ENCODE assay signal across 19 cellular contexts in the genomic region with DNA sequence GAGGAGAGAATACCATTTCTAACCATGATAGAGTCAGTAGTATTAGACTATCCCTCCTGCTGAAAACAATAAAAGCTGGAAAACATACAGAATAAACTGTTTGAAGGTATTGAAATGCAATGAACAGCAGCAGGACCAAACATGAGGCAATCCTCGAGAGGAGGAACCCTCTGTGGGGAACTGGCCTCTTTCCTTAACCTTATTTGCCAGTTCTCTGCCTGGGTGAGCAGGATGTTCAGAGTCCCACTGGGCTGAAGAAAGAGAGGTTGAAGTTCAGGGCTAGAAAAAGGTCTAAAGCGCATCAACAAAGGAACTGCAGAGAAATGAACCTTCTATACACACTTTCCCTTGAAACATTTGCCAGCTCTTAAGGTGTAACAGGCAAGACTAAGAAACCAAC.
DNase-seq lines count a peak whose midpoint lies in the region; ATAC-seq, FAIRE-seq and TF ChIP-seq lines count a peak whose summit lies in the region.
"Had no signal": no experiment of that assay in that cellular context is flagged by ENCODE, and none has a peak within 500 bp of the region (broad histone marks: within the 10 kb centered on the region; RNA-seq: fewer than 3 reads in every experiment).

No MANE protein-coding gene starts in this region.

- WGBS in right cardiac atrium, result 82% methylated on average over 2 of the region's 2 CpGs
- WGBS in K562 (ENCODE audit: insufficient coverage, low coverage, missing lambda C conversion rate), result 49% methylated on average over 2 of the region's 2 CpGs

- in situ Hi-C loops in K562 (cut with MboI), result no loop called here

- H3K27ac Mint-ChIP-seq in neural progenitor cell, result peak overlapping the region; percentile 90
- H3K27ac Mint-ChIP-seq in type B pancreatic cell, result no peak overlapping the region
- H3K27ac Mint-ChIP-seq: CD4-positive, alpha-beta memory T cell had no signal

- no peaks in the 10 kb centered on the region for H3K9me3 ChIP-seq in right cardiac atrium (ENCODE audit: control insufficient read depth, low read length)
- no peaks in the 10 kb centered on the region for H3K9me3 ChIP-seq in K562 (replicated peaks; ENCODE audit: control insufficient read depth, insufficient read depth, low read depth, low read length)
- no peaks in the 10 kb centered on the region for H3K9me3 ChIP-seq in neural progenitor cell (ENCODE audit: low read depth)
- H3K9me3 ChIP-seq: BLaER1, HAP-1 had no signal

- H3K79me2 ChIP-seq in K562 (ENCODE audit: control insufficient read depth, insufficient read depth, low read length), result no peaks in the 10 kb centered on the region
- H3K79me2 ChIP-seq in neural progenitor cell (ENCODE audit: low read depth), result no peaks in the 10 kb centered on the region

- TF ChIP-seq CTCF in K562 (IDR thresholded peaks at IDR 0.05 in 2 of 3, conservative IDR thresholded peaks at IDR 0.05 in 1 of 3; ENCODE audit: insufficient read depth in 2 of 3, low read depth in 1 of 3, low read length in 3 of 3), result no peak
- no peak for TF ChIP-seq CTCF in neural progenitor cell (IDR thresholded peaks at IDR 0.05)
- no peak for TF ChIP-seq CTCF in type B pancreatic cell (conservative IDR thresholded peaks at IDR 0.05)

- H3K9ac ChIP-seq in K562 (ENCODE audit: insufficient read depth in 1 of 2, low read depth in 2 of 2, low read length in 2 of 2) (no peak overlapping the region; a peak in 1 of 4 replicates), neural progenitor cell (no peak overlapping the region)
- H3K9ac ChIP-seq: BLaER1 had no signal

- TF ChIP-seq RAD21 in K562 (CRISPR knock-in tag; conservative IDR thresholded peaks at IDR 0.05 in 1 of 2, IDR thresholded peaks at IDR 0.05 in 1 of 2), result no peak

- peaks cover 8% of the 10 kb centered on the region for H3K27me3 Mint-ChIP-seq in neural progenitor cell (ENCODE audit: insufficient read depth, low read depth)
- peaks cover 4% of the 10 kb centered on the region for H3K27me3 Mint-ChIP-seq in type B pancreatic cell

- no peaks in the 10 kb centered on the region for H4K20me1 ChIP-seq in K562 (replicated peaks; ENCODE audit: control insufficient read depth, insufficient read depth, low read length)
- H4K20me1 ChIP-seq in neural progenitor cell (ENCODE audit: low read depth), result no peaks in the 10 kb centered on the region
- H4K20me1 ChIP-seq: BLaER1 had no signal

- no peak overlapping the region for H3K4me2 ChIP-seq in K562 (ENCODE audit: insufficient read depth, low read length)
- no peak overlapping the region for H3K4me2 ChIP-seq in neural progenitor cell
- H3K4me2 ChIP-seq: BLaER1 had no signal

- peak; percentile 15 for ATAC-seq in left ventricle myocardium superior
- ATAC-seq in right cardiac atrium, result no peak
- no peak for ATAC-seq in K562
- ATAC-seq in HG02870 (IDR thresholded peaks at IDR 0.05; ENCODE audit: unreplicated experiment), result no peak

- H3K36me3 Mint-ChIP-seq in neural progenitor cell (peaks cover 2% of the 10 kb centered on the region), type B pancreatic cell (no peaks in the 10 kb centered on the region)
- H3K36me3 Mint-ChIP-seq: CD14-positive monocyte had no signal

- H3K27me3 ChIP-seq in right cardiac atrium (ENCODE audit: control insufficient read depth, insufficient read depth), result no peaks in the 10 kb centered on the region
- no peaks in the 10 kb centered on the region for H3K27me3 ChIP-seq in K562 (ENCODE audit: control insufficient read depth in 2 of 2, insufficient read depth in 2 of 2, low read length in 2 of 2)
- H3K27me3 ChIP-seq in neural progenitor cell, result no peaks in the 10 kb centered on the region
- H3K27me3 ChIP-seq: BLaER1 had no signal

- POLR2A ChIA-PET in K562 (lab: Yijun Ruan, JAX), result no interaction called here

- DNase-seq in left ventricle myocardium superior (no peak), right cardiac atrium (no peak), K562 (ENCODE audit: extremely low read depth in 1 of 4, low spot score in 3 of 4) (no peak), neural progenitor cell (ENCODE audit: low spot score) (no peak), type B pancreatic cell (ENCODE audit: extremely low spot score, unreplicated experiment) (no peak), posterior cingulate gyrus (no peak), kidney glomerular epithelial cell (lab: John Stamatoyannopoulos, UW) (no peak)
- DNase-seq: 8988T; CD4-positive, alpha-beta memory T cell; DMS153; DMS79; GDM1 had no signal

- H3K27ac ChIP-seq in right cardiac atrium (ENCODE audit: low read length), result no peak overlapping the region
- H3K27ac ChIP-seq in K562 (ENCODE audit: extremely low read depth, low read depth, low read length), result no peak overlapping the region
- no peak overlapping the region for H3K27ac ChIP-seq in neural progenitor cell
- H3K27ac ChIP-seq: BLaER1, HL-60 had no signal

- H3K9me3 Mint-ChIP-seq in neural progenitor cell (peaks cover 12% of the 10 kb centered on the region), type B pancreatic cell (no peaks in the 10 kb centered on the region)

- H2AFZ ChIP-seq in K562 (ENCODE audit: low read depth, low read length) (0 out of 2 replicates have a peak overlapping the region, but pooled peaks have one; percentile 1), neural progenitor cell (replicated peaks) (no peak overlapping the region)

- peaks cover 44% of the 10 kb centered on the region for H3K4me1 Mint-ChIP-seq in neural progenitor cell
- H3K4me1 Mint-ChIP-seq in type B pancreatic cell (ENCODE audit: unreplicated experiment), result peaks cover 7% of the 10 kb centered on the region
- H3K4me1 Mint-ChIP-seq: CD14-positive monocyte; CD4-positive, alpha-beta memory T cell had no signal

- H3K4me3 ChIP-seq in right cardiac atrium (ENCODE audit: low read length) (no peak overlapping the region), K562 (no peak overlapping the region), neural progenitor cell (no peak overlapping the region)
- H3K4me3 ChIP-seq: BLaER1, HAP-1 had no signal

- no peak for TF ChIP-seq EP300 in K562 (IDR thresholded peaks at IDR 0.05; ENCODE audit: low read length)

- intact Hi-C loops in left ventricle myocardium superior (cut with micrococcal nuclease) (no loop called here), right cardiac atrium (cut with DNase I) (no loop called here), K562 (cut with micrococcal nuclease) (no loop called here), posterior cingulate gyrus (cut with DNase I) (no loop called here)

- no peak for TF ChIP-seq POLR2A in K562 (conservative IDR thresholded peaks at IDR 0.05)

- FAIRE-seq in K562 (lab: Jason Lieb, UNC), result no peak
- FAIRE-seq: GM12892, GM18507 had no signal

- H3K4me1 ChIP-seq in right cardiac atrium (ENCODE audit: control insufficient read depth, insufficient read depth, low read length), result no peaks in the 10 kb centered on the region
- peaks cover 9 to 15% of the 10 kb centered on the region in 2 experiments for H3K4me1 ChIP-seq in K562 (replicated peaks in 1 of 2; ENCODE audit: control insufficient read depth in 2 of 2, insufficient read depth in 2 of 2, low read length in 2 of 2)
- H3K4me1 ChIP-seq in neural progenitor cell, result no peaks in the 10 kb centered on the region
- H3K4me1 ChIP-seq: HAP-1 had no signal

- H3K36me3 ChIP-seq in K562 (ENCODE audit: control insufficient read depth, insufficient read depth, low read length), result no peaks in the 10 kb centered on the region
- no peaks in the 10 kb centered on the region for H3K36me3 ChIP-seq in neural progenitor cell
- H3K36me3 ChIP-seq: BLaER1, HAP-1 had no signal

- no peaks in the 10 kb centered on the region for H3K9me1 ChIP-seq in K562 (ENCODE audit: control insufficient read depth, insufficient read depth, low read length)

- BruUV-seq in K562 (replicated peaks; lab: Mats Ljungman, UMichigan), result no TSS peak

- peak overlapping the region; percentile 14 for H3K4me3 Mint-ChIP-seq in neural progenitor cell
- peak overlapping the region; percentile 18 for H3K4me3 Mint-ChIP-seq in type B pancreatic cell
- H3K4me3 Mint-ChIP-seq: CD14-positive monocyte; CD4-positive, alpha-beta memory T cell had no signal

- CTCF ChIA-PET in K562 (lab: Yijun Ruan, JAX; ENCODE audit: low intra/inter-chr PET ratio), result interaction anchor here (0.6 kb wide), 1 partner anchor 108 kb away, joined by 3 read pairs; no protein-coding TSS in a partner anchor

- no peaks in the 10 kb centered on the region for H3F3A ChIP-seq in neural progenitor cell (ENCODE audit: low read depth)

TF ChIP-seq in K562, 482 proteins besides CTCF, POLR2A, EP300 and RAD21 (continues in another document):
- TF ChIP-seq CGGBP1 (CRISPR knock-in tag; IDR thresholded peaks at IDR 0.05), result no peak
- TF ChIP-seq MIER1 (IDR thresholded peaks at IDR 0.05; ENCODE audit: low read depth), result no peak
- TF ChIP-seq, protein P1, sequence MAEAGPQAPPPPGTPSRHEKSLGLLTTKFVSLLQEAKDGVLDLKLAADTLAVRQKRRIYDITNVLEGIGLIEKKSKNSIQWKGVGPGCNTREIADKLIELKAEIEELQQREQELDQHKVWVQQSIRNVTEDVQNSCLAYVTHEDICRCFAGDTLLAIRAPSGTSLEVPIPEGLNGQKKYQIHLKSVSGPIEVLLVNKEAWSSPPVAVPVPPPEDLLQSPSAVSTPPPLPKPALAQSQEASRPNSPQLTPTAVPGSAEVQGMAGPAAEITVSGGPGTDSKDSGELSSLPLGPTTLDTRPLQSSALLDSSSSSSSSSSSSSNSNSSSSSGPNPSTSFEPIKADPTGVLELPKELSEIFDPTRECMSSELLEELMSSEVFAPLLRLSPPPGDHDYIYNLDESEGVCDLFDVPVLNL (CRISPR knock-in tag; IDR thresholded peaks at IDR 0.05; ENCODE audit: low read depth), result no peak
- no peak for TF ChIP-seq TRIM28 (IDR thresholded peaks at IDR 0.05)
- no peak for TF ChIP-seq STAT5A (IDR thresholded peaks at IDR 0.05; ENCODE audit: borderline replicate concordance, low read length)
- TF ChIP-seq ZBTB43 (CRISPR knock-in tag; IDR thresholded peaks at IDR 0.05), result no peak
- TF ChIP-seq SMAD3 (CRISPR knock-in tag; conservative IDR thresholded peaks at IDR 0.05), result no peak
